ENCODE assay signal across 8 cellular contexts in genomic region chr20:44609511-44610312, GRCh38. TPM values are rescaled to one million over a fixed set of nuclear protein-coding genes. Genes with fewer than 3 reads are reported as not detected.
DNase-seq lines count a peak whose midpoint lies in the region; ATAC-seq, FAIRE-seq and TF ChIP-seq lines count a peak whose summit lies in the region.

No MANE protein-coding gene starts in this region.

- POLR2A ChIA-PET in WTC11 (lab: Charles Lee) = interaction anchor here (0.6 kb wide), 1 partner anchor 52 kb away, joined by 3 read pairs; no protein-coding TSS in a partner anchor

- H3K4me3 Mint-ChIP-seq in WTC11 = peak overlapping the region; percentile 37; the same call in 1 of the 2 replicates

- DNase-seq in GM12891 (ENCODE audit: insufficient read length, low spot score) = peak; percentile 60
- DNase-seq in NCI-H2171 treated with DMSO at 0.1 percent for 48 hours (lab: John Stamatoyannopoulos, UW) = peak; percentile 89
- peak; percentile 95 for DNase-seq in WTC11 (ENCODE audit: low spot score)
- peak; percentile 79 for DNase-seq in bronchial epithelial cell (ENCODE audit: low read depth)
- peak; percentile 67 for DNase-seq in iris pigment epithelial cell (ENCODE audit: low read depth)
- DNase-seq in stimulated activated CD4-positive, alpha-beta T cell treated with anti-CD3 and anti-CD28 coated beads, Interleukin-12 subunit alpha, Interleukin-12 subunit beta, amount 100 ng/mL, for 24 hours (ENCODE audit: low read depth in 2 of 2) = peak; percentile 65 to 88

- H3K36me3 Mint-ChIP-seq in WTC11 = peaks cover 9% of the 10 kb centered on the region

- H3K27ac Mint-ChIP-seq in WTC11 = peak overlapping the region; percentile 81

- peaks cover 10% of the 10 kb centered on the region for H3K27me3 Mint-ChIP-seq in WTC11 (ENCODE audit: low read depth)

- TF ChIP-seq CTCF in WTC11 (IDR thresholded peaks at IDR 0.05) (peak; percentile 88), bronchial epithelial cell (IDR thresholded peaks at IDR 0.05; ENCODE audit: insufficient read depth, low read length, severe bottlenecking) (peak; percentile 99)

- no peak overlapping the region for H3K4me3 ChIP-seq in bronchial epithelial cell (ENCODE audit: low read depth, low read length)

- no peaks in the 10 kb centered on the region for H3K36me3 ChIP-seq in bronchial epithelial cell (ENCODE audit: control insufficient read depth, insufficient read depth, low read length)

- TF ChIP-seq POLR2A in GM12891 (IDR thresholded peaks at IDR 0.05; ENCODE audit: low read depth, low read length) = no peak

- H3K4me1 Mint-ChIP-seq in WTC11 = peaks cover 11% of the 10 kb centered on the region

- ATAC-seq in HG03095 (IDR thresholded peaks at IDR 0.05; ENCODE audit: unreplicated experiment) (peak; percentile 86), WTC11 (peak; percentile 97), GM19328 (IDR thresholded peaks at IDR 0.05; ENCODE audit: unreplicated experiment) (no peak)

- peaks cover 7% of the 10 kb centered on the region; the same call in 1 of the 2 replicates for H3K9me3 Mint-ChIP-seq in WTC11

- H3K27me3 ChIP-seq in bronchial epithelial cell (ENCODE audit: control insufficient read depth, insufficient read depth, low read length) = no peaks in the 10 kb centered on the region

- CTCF ChIA-PET in WTC11 (lab: Charles Lee) = interaction anchor here (0.7 to 3.1 kb wide), 17 partner anchors 12 to 225 kb away, joined by 3 to 28 read pairs (median 4); partner anchors contain the start of gene ADA

- peak; percentile 84 for FAIRE-seq in GM12891 (lab: Jason Lieb, UNC)
- no peak for FAIRE-seq in bronchial epithelial cell (lab: Jason Lieb, UNC)

TF ChIP-seq in GM12891, 5 proteins besides CTCF, POLR2A, EP300 and RAD21:
- TF ChIP-seq SPI1 (IDR thresholded peaks at IDR 0.05; ENCODE audit: low read depth, low read length) (no peak), PAX5 (IDR thresholded peaks at IDR 0.05; ENCODE audit: insufficient read depth, low read length, severe bottlenecking) (peak; percentile 95)

TF ChIP-seq in WTC11, 78 proteins besides CTCF, POLR2A, EP300 and RAD21:
- TF ChIP-seq MAX (CRISPR knock-in tag; IDR thresholded peaks at IDR 0.05) = no peak
- TF ChIP-seq ETV6 (CRISPR knock-in tag; IDR thresholded peaks at IDR 0.05) = peak; percentile 50; the same call in 1 of the 2 replicates
- no peak for TF ChIP-seq ZNF232 (CRISPR knock-in tag; IDR thresholded peaks at IDR 0.05)
- 0 out of 2 replicates have a peak, but pooled peaks have one; percentile 23 for TF ChIP-seq USF1 (CRISPR knock-in tag; IDR thresholded peaks at IDR 0.05)
- TF ChIP-seq ZNF532 (CRISPR knock-in tag; IDR thresholded peaks at IDR 0.05; ENCODE audit: borderline replicate concordance) = no peak
- 0 out of 2 replicates have a peak, but pooled peaks have one; percentile 13 for TF ChIP-seq PRDM15 (CRISPR knock-in tag; IDR thresholded peaks at IDR 0.05)
- TF ChIP-seq TP53 (CRISPR knock-in tag; IDR thresholded peaks at IDR 0.05) = no peak
- TF ChIP-seq SMAD4 (CRISPR knock-in tag; IDR thresholded peaks at IDR 0.05) = no peak
- TF ChIP-seq FOXK1 (CRISPR knock-in tag; IDR thresholded peaks at IDR 0.05) = no peak
- TF ChIP-seq GABPB1 (CRISPR knock-in tag; IDR thresholded peaks at IDR 0.05) = peak; percentile 44; the same call in 1 of the 2 replicates
- TF ChIP-seq, protein P1, sequence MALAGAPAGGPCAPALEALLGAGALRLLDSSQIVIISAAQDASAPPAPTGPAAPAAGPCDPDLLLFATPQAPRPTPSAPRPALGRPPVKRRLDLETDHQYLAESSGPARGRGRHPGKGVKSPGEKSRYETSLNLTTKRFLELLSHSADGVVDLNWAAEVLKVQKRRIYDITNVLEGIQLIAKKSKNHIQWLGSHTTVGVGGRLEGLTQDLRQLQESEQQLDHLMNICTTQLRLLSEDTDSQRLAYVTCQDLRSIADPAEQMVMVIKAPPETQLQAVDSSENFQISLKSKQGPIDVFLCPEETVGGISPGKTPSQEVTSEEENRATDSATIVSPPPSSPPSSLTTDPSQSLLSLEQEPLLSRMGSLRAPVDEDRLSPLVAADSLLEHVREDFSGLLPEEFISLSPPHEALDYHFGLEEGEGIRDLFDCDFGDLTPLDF (CRISPR knock-in tag; IDR thresholded peaks at IDR 0.05) = no peak

RNA-seq across cellular contexts. Expression of gene PKIG, which starts 27.3 kb away (rescaled TPM):
- 27.4 TPM for polyA plus RNA-seq in GM12891 (2012; ENCODE audit: low read depth, missing spikeins)
- total RNA-seq in WTC11 (2021) = 22.7 to 28.1 TPM (median 24.4 TPM) in 3 replicates
- total RNA-seq in bronchial epithelial cell = 8.4 and 15.0 TPM in 2 replicates

RNA-seq across cellular contexts. Expression of gene ADA, which starts 41.8 kb away (rescaled TPM):
- polyA plus RNA-seq in GM12891 (2012; ENCODE audit: low read depth, missing spikeins) = 112 TPM
- total RNA-seq in WTC11 (2021) (19.7 to 29.2 TPM (median 25.3 TPM) in 3 replicates), bronchial epithelial cell (8.7 and 12.6 TPM in 2 replicates)
